Comparison of ENCODE assay signal across 9 cellular contexts in genomic region chr1:200905411-200906052, GRCh38. TPM values are rescaled to one million over a fixed set of nuclear protein-coding genes. Genes with fewer than 3 reads are reported as not detected.
DNase-seq lines count a peak whose midpoint lies in the region; ATAC-seq, FAIRE-seq and TF ChIP-seq lines count a peak whose summit lies in the region.
"Had no signal": no experiment of that assay in that cellular context is flagged by ENCODE, and none has a peak within 500 bp of the region (broad histone marks: within the 10 kb centered on the region; RNA-seq: fewer than 3 reads in every experiment).

No MANE protein-coding gene starts in this region.

- H3K9me1 ChIP-seq in keratinocyte (ENCODE audit: control insufficient read depth, extremely low read depth, insufficient read depth, low read length): peaks cover 16% of the 10 kb centered on the region

- no peak overlapping the region for H3K9ac ChIP-seq in keratinocyte (ENCODE audit: control insufficient read depth, extremely low read depth, insufficient read depth, low read length)

- H3K27me3 ChIP-seq in keratinocyte (ENCODE audit: control insufficient read depth, extremely low read depth, insufficient read depth, low read length) (no peaks in the 10 kb centered on the region), H7 (ENCODE audit: control insufficient read depth, insufficient read depth, low read length) (no peaks in the 10 kb centered on the region)

- peaks cover 42 to 44% of the 10 kb centered on the region in 2 experiments for H3K36me3 ChIP-seq in keratinocyte (ENCODE audit: control insufficient read depth in 2 of 2, extremely low read depth in 1 of 2, insufficient read depth in 2 of 2, low read length in 2 of 2)
- H3K36me3 ChIP-seq in H7 (replicated peaks; ENCODE audit: control insufficient read depth, insufficient read depth, low read length): peaks cover 37% of the 10 kb centered on the region

- no peak for TF ChIP-seq CTCF in keratinocyte (optimal IDR thresholded peaks at IDR 0.05 in 1 of 3, IDR thresholded peaks at IDR 0.05 in 1 of 3, conservative IDR thresholded peaks at IDR 0.05 in 1 of 3; ENCODE audit: extremely low read depth in 1 of 3, insufficient read depth in 2 of 3, low read length in 3 of 3)
- no peak for TF ChIP-seq CTCF in omental fat pad (IDR thresholded peaks at IDR 0.05)

- H2AFZ ChIP-seq in keratinocyte (ENCODE audit: control insufficient read depth, low read length): no peak overlapping the region

- H3K4me2 ChIP-seq in keratinocyte (ENCODE audit: control insufficient read depth, extremely low read depth, insufficient read depth, low read depth, low read length): peak overlapping the region; percentile 8

- DNase-seq in ELR (ENCODE audit: low read depth) (peak; percentile 63), RCC 7860 (ENCODE audit: low spot score) (peak; percentile 80), keratinocyte (ENCODE audit: low read depth, low spot score) (no peak), omental fat pad (ENCODE audit: low spot score) (no peak), H7 (no peak), middle frontal gyrus (ENCODE audit: extremely low spot score, low spot score) (no peak)

- H3K4me1 ChIP-seq in keratinocyte (ENCODE audit: control insufficient read depth, extremely low read depth, insufficient read depth, low read length): peaks cover 38% of the 10 kb centered on the region

- H3K4me3 ChIP-seq in keratinocyte (ENCODE audit: control insufficient read depth in 2 of 3, extremely low read depth in 1 of 3, insufficient read depth in 2 of 3, low read depth in 1 of 3, low read length in 3 of 3): no peak overlapping the region
- no peak overlapping the region for H3K4me3 ChIP-seq in H7 (ENCODE audit: insufficient read depth, low read depth, low read length)
- H3K4me3 ChIP-seq: SK-N-MC had no signal

- dilution Hi-C loops in keratinocyte (cut with MboI; ENCODE audit: extremely low pct_ligation_motif_present, low sequenced_read_pairs): no loop called here

- FAIRE-seq in RCC 7860 (lab: Jason Lieb, UNC) (peak; percentile 92), keratinocyte (lab: Jason Lieb, UNC) (peak; percentile 97)

- no peak overlapping the region for H3K27ac ChIP-seq in keratinocyte (ENCODE audit: control insufficient read depth, insufficient read depth, low read length)
- H3K27ac ChIP-seq: SK-N-MC had no signal

- H3K9me3 ChIP-seq in keratinocyte (ENCODE audit: control insufficient read depth, low read depth, low read length): no peaks in the 10 kb centered on the region

- H3K79me2 ChIP-seq in keratinocyte (ENCODE audit: control insufficient read depth, insufficient read depth, low read length): no peaks in the 10 kb centered on the region

- ATAC-seq in GM21723 (IDR thresholded peaks at IDR 0.05; ENCODE audit: unreplicated experiment) (peak; percentile 51), omental fat pad (ENCODE audit: low FRiP score) (no peak), SK-N-SH treated with all-trans-retinoic acid at 6 μM for 48 hours (no peak)

- H4K20me1 ChIP-seq in keratinocyte (ENCODE audit: control insufficient read depth, extremely low read depth, insufficient read depth, low read length): peaks cover 4% of the 10 kb centered on the region

TF ChIP-seq in SK-N-SH treated with all-trans-retinoic acid at 6 μM for 48 hours, 23 proteins besides CTCF, POLR2A, EP300 and RAD21:
- TF ChIP-seq RARB (CRISPR knock-in tag; IDR thresholded peaks at IDR 0.05) (no peak), CREB5 (CRISPR knock-in tag; IDR thresholded peaks at IDR 0.05; ENCODE audit: low read depth) (no peak), CSRNP3 (CRISPR knock-in tag; IDR thresholded peaks at IDR 0.05) (no peak), ESRRG (CRISPR knock-in tag; IDR thresholded peaks at IDR 0.05) (no peak), CSDC2 (CRISPR knock-in tag; IDR thresholded peaks at IDR 0.05) (no peak), ZFP30 (CRISPR knock-in tag; IDR thresholded peaks at IDR 0.05) (no peak), ZNF565 (CRISPR knock-in tag; conservative IDR thresholded peaks at IDR 0.05; ENCODE audit: low read depth) (no peak), ISL1 (CRISPR knock-in tag; IDR thresholded peaks at IDR 0.05) (no peak), ZC3H10 (CRISPR knock-in tag; IDR thresholded peaks at IDR 0.05) (no peak), ZFP3 (CRISPR knock-in tag; IDR thresholded peaks at IDR 0.05) (no peak)
TF ChIP-seq in SK-N-SH treated with all-trans-retinoic acid at 6 μM for 48 hours: peak in this region for 0.

RNA-seq across cellular contexts. Expression of gene INAVA, which starts 10.8 kb away (rescaled TPM):
- polyA plus RNA-seq in keratinocyte: 12.5 to 18.7 TPM (median 14.9 TPM) in 3 replicates
- polyA plus RNA-seq in keratinocyte (2011; ENCODE audit: low read depth): 31.4 TPM
- polyA plus RNA-seq in keratinocyte (2011; cell fraction: cytosol; rRNA removed): 18.2 and 20.1 TPM in 2 replicates
- 41.0 and 44.1 TPM in 2 replicates for polyA plus RNA-seq in keratinocyte (2011; cell fraction: nucleus; rRNA removed)
- 14.6 and 39.3 TPM in 2 replicates for polyA plus RNA-seq in keratinocyte (2012; ENCODE audit: low replicate concordance)
- polyA minus RNA-seq in keratinocyte: 17.7 to 35.2 TPM (median 20.2 TPM) in 3 replicates
- 29.5 TPM for polyA minus RNA-seq in keratinocyte (2011; cell fraction: cytosol; rRNA and poly(A)+ RNA removed)
- polyA minus RNA-seq in keratinocyte (2011; cell fraction: nucleus; rRNA and poly(A)+ RNA removed): 21.4 and 25.7 TPM in 2 replicates
- total RNA-seq in omental fat pad: under 1 TPM in 3 of 4 donors, not detected in 1; 0.09 to 0.95 (median 0.12) TPM
- 44.5 and 53.8 TPM in 2 replicates for total RNA-seq in H7 (2014; rRNA removed; shearing (Covaris generic))

RNA-seq across cellular contexts. Expression of gene GPR25, which starts 32.8 kb away (rescaled TPM):
- polyA plus RNA-seq in keratinocyte: 0.06 TPM in 1 of 3 replicates, not detected in the others
- polyA plus RNA-seq in keratinocyte (2011; ENCODE audit: low read depth): not detected
- polyA plus RNA-seq in keratinocyte (2011; cell fraction: cytosol; rRNA removed): not detected in 2 replicates
- polyA plus RNA-seq in keratinocyte (2011; cell fraction: nucleus; rRNA removed): 0.28 and 0.53 TPM in 2 replicates
- polyA plus RNA-seq in keratinocyte (2012; ENCODE audit: low replicate concordance): not detected in 2 replicates
- not detected in 3 replicates for polyA minus RNA-seq in keratinocyte
- not detected for polyA minus RNA-seq in keratinocyte (2011; cell fraction: cytosol; rRNA and poly(A)+ RNA removed)
- 0.74 and 2.0 TPM in 2 replicates for polyA minus RNA-seq in keratinocyte (2011; cell fraction: nucleus; rRNA and poly(A)+ RNA removed)
- total RNA-seq in omental fat pad: not detected
- total RNA-seq in H7 (2014; rRNA removed; shearing (Covaris generic)): not detected in 2 replicates

Comparison
In these comparisons a context has a peak if more than half of its experiments do, and no peak if none do; other contexts are left out.
1. DNase-seq: peak in ELR (single experiment) and RCC 7860 (single experiment); none in keratinocyte (single experiment), omental fat pad (single experiment), H7 (single experiment) and middle frontal gyrus (single experiment).
2. RNA of gene INAVA, which starts 10.8 kb away (total RNA-seq): 44.5 to 53.8 TPM in H7; 0.09 to 0.95 TPM in omental fat pad; every median in the first group is over 10 times any median in the second.